Comparison of ENCODE assay signal across 8 cellular contexts in the genomic region with DNA sequence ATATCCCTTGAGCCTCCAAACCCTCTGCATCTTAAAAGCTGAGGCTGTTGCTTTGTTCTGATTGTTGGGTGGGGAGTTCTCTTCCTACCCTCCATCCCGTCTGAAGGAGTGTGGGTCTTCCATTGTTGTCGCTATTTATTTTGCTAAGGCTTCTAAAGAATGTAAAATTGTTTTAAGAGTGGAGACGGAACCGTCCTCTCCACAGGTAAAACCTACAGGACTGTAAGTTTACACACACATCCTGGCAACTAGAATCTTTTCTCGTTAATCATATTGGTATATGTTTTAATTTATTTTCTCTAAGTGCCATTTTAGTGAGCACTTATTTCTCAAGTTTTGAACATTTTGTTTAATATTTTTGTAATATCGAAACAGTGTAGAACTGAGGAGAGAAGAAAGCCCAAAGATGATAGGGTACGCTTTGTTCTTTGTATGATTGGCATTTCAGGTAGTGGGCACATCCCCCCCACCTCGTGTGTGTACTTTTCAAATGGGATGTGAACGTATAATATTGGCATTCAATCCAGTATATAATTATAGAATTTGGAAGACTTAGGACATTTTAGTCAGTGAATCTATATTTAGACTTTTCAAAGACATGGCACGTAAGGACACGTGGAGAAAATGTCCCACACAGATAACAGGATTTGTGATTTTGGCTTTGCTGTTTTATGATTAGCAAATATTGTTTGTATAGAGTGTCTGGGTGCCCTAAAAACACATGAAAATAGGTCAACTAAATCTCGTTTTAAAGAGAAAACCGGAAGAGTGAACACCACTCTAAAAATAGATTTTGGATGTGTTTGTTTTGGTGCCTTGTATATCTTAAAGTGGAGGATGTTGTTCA. TPM values are rescaled to one million over a fixed set of nuclear protein-coding genes. Genes with fewer than 3 reads are reported as not detected.
A peak's percentile ranks its signal among the peaks of the same experiment; 100 is the strongest.
DNase-seq lines count a peak whose midpoint lies in the region; ATAC-seq and TF ChIP-seq lines count a peak whose summit lies in the region.

No MANE protein-coding gene starts in this region.

- H3K36me3 ChIP-seq in HEK293 (ENCODE audit: control insufficient read depth in 2 of 2, insufficient read depth in 1 of 2, low read length in 2 of 2) (no peaks in the 10 kb centered on the region), sigmoid colon (no peaks in the 10 kb centered on the region)

- H3K4me3 Mint-ChIP-seq in T-helper 2 cell treated with Interferon-gamma antibody and Interleukin-4, amounts not matched to agents 5 μg/mL and 100 μg/mL, for 36 hours: peak overlapping the region; percentile 99

- H3K4me3 ChIP-seq in HEK293 (ENCODE audit: low read depth, low read length) (peak overlapping the region; percentile 100), sigmoid colon (peak overlapping the region; percentile 78 to 98 (median 90))

- TF ChIP-seq EP300 in sigmoid colon (IDR thresholded peaks at IDR 0.05): no peak

- 1 to 4% methylated on average over 13 of the region's 13 CpGs for WGBS in sigmoid colon, 2 donors

- no peak for TF ChIP-seq POLR2A in sigmoid colon (IDR thresholded peaks at IDR 0.05)

- H3K27me3 ChIP-seq in foreskin keratinocyte (peaks cover 1% of the 10 kb centered on the region), sigmoid colon (no peaks in the 10 kb centered on the region)

- H3K27me3 Mint-ChIP-seq in T-helper 2 cell treated with Interferon-gamma antibody and Interleukin-4, amounts not matched to agents 5 μg/mL and 100 μg/mL, for 36 hours (ENCODE audit: low read depth): peaks cover 12% of the 10 kb centered on the region

- DNase-seq in CD1c-positive myeloid dendritic cell (ENCODE audit: extremely low spot score) (peak; percentile 22), foreskin keratinocyte (peak in 1 of 2 donors; percentile 7), sigmoid colon (no peak), NCI-H187 (lab: John Stamatoyannopoulos, UW) (no peak), NCI-H1436 (lab: John Stamatoyannopoulos, UW) (no peak)
- DNase-seq in T-helper 2 cell treated with Interferon-gamma antibody and Interleukin-4, amounts not matched to agents 5 μg/mL and 100 μg/mL, for 36 hours (ENCODE audit: low spot score): no peak

- peak overlapping the region; percentile 99 for H3K27ac Mint-ChIP-seq in T-helper 2 cell treated with Interferon-gamma antibody and Interleukin-4, amounts not matched to agents 5 μg/mL and 100 μg/mL, for 36 hours

- H3K27ac ChIP-seq in HEK293 (ENCODE audit: extremely low read depth, low read depth, low read length): peak overlapping the region; percentile 89
- peak overlapping the region; percentile 69 for H3K27ac ChIP-seq in foreskin keratinocyte
- H3K27ac ChIP-seq in sigmoid colon: peak overlapping the region; percentile 99 to 100 (median 100)

- H3K4me1 ChIP-seq in HEK293 (ENCODE audit: control insufficient read depth, insufficient read depth, low read length): peaks cover 8% of the 10 kb centered on the region
- H3K4me1 ChIP-seq in foreskin keratinocyte: peaks cover 24% of the 10 kb centered on the region
- peaks cover 0 to 53% (median 19%) of the 10 kb centered on the region in 4 donors for H3K4me1 ChIP-seq in sigmoid colon

- intact Hi-C loops in sigmoid colon (cut with DNase I): loop anchor here (2.0 to 10.0 kb wide), 2 partner anchors 75 to 1273 kb away; a partner anchor contains a TSS

- H3K9me3 Mint-ChIP-seq in T-helper 2 cell treated with Interferon-gamma antibody and Interleukin-4, amounts not matched to agents 5 μg/mL and 100 μg/mL, for 36 hours: no peaks in the 10 kb centered on the region

- peaks cover 10% of the 10 kb centered on the region for H3K36me3 Mint-ChIP-seq in T-helper 2 cell treated with Interferon-gamma antibody and Interleukin-4, amounts not matched to agents 5 μg/mL and 100 μg/mL, for 36 hours (ENCODE audit: low read depth)

- CTCF ChIA-PET in HEK293 (lab: Yijun Ruan, JAX): no interaction called here

- H3K9me3 ChIP-seq in HEK293 (ENCODE audit: control insufficient read depth, insufficient read depth, low read depth, low read length) (no peaks in the 10 kb centered on the region), sigmoid colon (no peaks in the 10 kb centered on the region)

- no peak for TF ChIP-seq CTCF in HEK293 (tag by site-specific recombination; IDR thresholded peaks at IDR 0.05)
- no peak for TF ChIP-seq CTCF in foreskin keratinocyte (conservative IDR thresholded peaks at IDR 0.05)
- TF ChIP-seq CTCF in sigmoid colon (IDR thresholded peaks at IDR 0.05): no peak

- H3K4me1 Mint-ChIP-seq in T-helper 2 cell treated with Interferon-gamma antibody and Interleukin-4, amounts not matched to agents 5 μg/mL and 100 μg/mL, for 36 hours (ENCODE audit: low read depth): peaks cover 38% of the 10 kb centered on the region

- ATAC-seq in foreskin keratinocyte (no peak), HG03196 (IDR thresholded peaks at IDR 0.05; ENCODE audit: unreplicated experiment) (no peak)

- POLR2A ChIA-PET in HEK293 (lab: Yijun Ruan, JAX): interaction anchor here (0.5 to 1.6 kb wide), 5 partner anchors 11 to 98 kb away, joined by 3 to 6 read pairs (median 4); no protein-coding TSS in a partner anchor

TF ChIP-seq in HEK293, 187 proteins besides CTCF, POLR2A, EP300 and RAD21 (continues in another document):
- no peak for TF ChIP-seq ZNF423 (tag by site-specific recombination; IDR thresholded peaks at IDR 0.05)
- no peak for TF ChIP-seq ZNF132 (tag by site-specific recombination; IDR thresholded peaks at IDR 0.05; ENCODE audit: borderline replicate concordance)
- TF ChIP-seq ZNF664 (tag by site-specific recombination; IDR thresholded peaks at IDR 0.05): peak; percentile 25; the same call in 1 of the 2 replicates
- TF ChIP-seq, protein P1, sequence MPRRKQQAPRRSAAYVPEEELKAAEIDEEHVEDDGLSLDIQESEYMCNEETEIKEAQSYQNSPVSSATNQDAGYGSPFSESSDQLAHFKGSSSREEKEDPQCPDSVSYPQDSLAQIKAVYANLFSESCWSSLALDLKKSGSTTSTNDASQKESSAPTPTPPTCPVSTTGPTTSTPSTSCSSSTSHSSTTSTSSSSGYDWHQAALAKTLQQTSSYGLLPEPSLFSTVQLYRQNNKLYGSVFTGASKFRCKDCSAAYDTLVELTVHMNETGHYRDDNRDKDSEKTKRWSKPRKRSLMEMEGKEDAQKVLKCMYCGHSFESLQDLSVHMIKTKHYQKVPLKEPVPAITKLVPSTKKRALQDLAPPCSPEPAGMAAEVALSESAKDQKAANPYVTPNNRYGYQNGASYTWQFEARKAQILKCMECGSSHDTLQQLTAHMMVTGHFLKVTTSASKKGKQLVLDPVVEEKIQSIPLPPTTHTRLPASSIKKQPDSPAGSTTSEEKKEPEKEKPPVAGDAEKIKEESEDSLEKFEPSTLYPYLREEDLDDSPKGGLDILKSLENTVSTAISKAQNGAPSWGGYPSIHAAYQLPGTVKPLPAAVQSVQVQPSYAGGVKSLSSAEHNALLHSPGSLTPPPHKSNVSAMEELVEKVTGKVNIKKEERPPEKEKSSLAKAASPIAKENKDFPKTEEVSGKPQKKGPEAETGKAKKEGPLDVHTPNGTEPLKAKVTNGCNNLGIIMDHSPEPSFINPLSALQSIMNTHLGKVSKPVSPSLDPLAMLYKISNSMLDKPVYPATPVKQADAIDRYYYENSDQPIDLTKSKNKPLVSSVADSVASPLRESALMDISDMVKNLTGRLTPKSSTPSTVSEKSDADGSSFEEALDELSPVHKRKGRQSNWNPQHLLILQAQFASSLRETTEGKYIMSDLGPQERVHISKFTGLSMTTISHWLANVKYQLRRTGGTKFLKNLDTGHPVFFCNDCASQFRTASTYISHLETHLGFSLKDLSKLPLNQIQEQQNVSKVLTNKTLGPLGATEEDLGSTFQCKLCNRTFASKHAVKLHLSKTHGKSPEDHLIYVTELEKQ (tag by site-specific recombination; IDR thresholded peaks at IDR 0.05; ENCODE audit: borderline replicate concordance): no peak
- no peak for TF ChIP-seq ZNF138 (tag by site-specific recombination; IDR thresholded peaks at IDR 0.05; ENCODE audit: borderline replicate concordance)
- TF ChIP-seq, protein P2, sequence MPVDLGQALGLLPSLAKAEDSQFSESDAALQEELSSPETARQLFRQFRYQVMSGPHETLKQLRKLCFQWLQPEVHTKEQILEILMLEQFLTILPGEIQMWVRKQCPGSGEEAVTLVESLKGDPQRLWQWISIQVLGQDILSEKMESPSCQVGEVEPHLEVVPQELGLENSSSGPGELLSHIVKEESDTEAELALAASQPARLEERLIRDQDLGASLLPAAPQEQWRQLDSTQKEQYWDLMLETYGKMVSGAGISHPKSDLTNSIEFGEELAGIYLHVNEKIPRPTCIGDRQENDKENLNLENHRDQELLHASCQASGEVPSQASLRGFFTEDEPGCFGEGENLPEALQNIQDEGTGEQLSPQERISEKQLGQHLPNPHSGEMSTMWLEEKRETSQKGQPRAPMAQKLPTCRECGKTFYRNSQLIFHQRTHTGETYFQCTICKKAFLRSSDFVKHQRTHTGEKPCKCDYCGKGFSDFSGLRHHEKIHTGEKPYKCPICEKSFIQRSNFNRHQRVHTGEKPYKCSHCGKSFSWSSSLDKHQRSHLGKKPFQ (tag by site-specific recombination; IDR thresholded peaks at IDR 0.05): no peak
- TF ChIP-seq KLF10 (tag by site-specific recombination; IDR thresholded peaks at IDR 0.05): no peak
- TF ChIP-seq ZNF785 (tag by site-specific recombination; IDR thresholded peaks at IDR 0.05): no peak
- 0 out of 2 replicates have a peak, but pooled peaks have one; percentile 24 for TF ChIP-seq ZNF76 (tag by site-specific recombination; IDR thresholded peaks at IDR 0.05; ENCODE audit: borderline replicate concordance, low read depth)
- TF ChIP-seq, protein P3, sequence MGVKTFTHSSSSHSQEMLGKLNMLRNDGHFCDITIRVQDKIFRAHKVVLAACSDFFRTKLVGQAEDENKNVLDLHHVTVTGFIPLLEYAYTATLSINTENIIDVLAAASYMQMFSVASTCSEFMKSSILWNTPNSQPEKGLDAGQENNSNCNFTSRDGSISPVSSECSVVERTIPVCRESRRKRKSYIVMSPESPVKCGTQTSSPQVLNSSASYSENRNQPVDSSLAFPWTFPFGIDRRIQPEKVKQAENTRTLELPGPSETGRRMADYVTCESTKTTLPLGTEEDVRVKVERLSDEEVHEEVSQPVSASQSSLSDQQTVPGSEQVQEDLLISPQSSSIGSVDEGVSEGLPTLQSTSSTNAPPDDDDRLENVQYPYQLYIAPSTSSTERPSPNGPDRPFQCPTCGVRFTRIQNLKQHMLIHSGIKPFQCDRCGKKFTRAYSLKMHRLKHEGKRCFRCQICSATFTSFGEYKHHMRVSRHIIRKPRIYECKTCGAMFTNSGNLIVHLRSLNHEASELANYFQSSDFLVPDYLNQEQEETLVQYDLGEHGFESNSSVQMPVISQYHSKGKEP (tag by site-specific recombination; IDR thresholded peaks at IDR 0.05): no peak

RNA-seq across cellular contexts. Expression of a gene that starts 1.3 kb away (rescaled TPM):
- total RNA-seq in foreskin keratinocyte (16.8 and 17.2 TPM in 2 replicates), sigmoid colon (10 to 100 TPM; 66.2 to 83.4 (median 74.1) TPM)
- polyA plus RNA-seq in foreskin keratinocyte (8.0 and 9.2 TPM in 2 replicates), sigmoid colon (10 to 100 TPM; 18.5 to 29.4 (median 20.0) TPM)
